14 cellular contexts compared by ENCODE assay signal in the genomic region with DNA sequence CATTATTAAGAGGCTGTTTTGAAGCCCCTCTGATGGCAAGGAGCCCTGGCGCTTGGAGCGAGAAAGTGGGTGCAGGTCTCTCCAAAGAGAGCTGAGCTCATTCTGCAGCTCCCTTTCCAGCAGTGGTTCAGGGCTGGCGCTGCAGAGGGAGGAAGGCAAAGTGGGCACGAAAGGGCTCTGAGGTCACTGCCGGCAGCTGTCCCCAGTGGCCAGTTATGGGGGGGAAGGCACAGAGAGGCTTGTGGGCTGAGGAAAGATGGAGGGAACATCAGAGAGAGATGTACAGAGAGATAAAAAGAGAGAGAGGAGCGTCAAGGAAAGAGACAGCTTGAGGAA.
DNase-seq lines count a peak whose midpoint lies in the region; ATAC-seq and TF ChIP-seq lines count a peak whose summit lies in the region.
"Had no signal": no experiment of that assay in that cellular context is flagged by ENCODE, and none has a peak within 500 bp of the region (broad histone marks: within the 10 kb centered on the region; RNA-seq: fewer than 3 reads in every experiment).

No MANE protein-coding gene starts in this region.

- H3K14ac ChIP-seq in mesenchymal stem cell (ENCODE audit: low read length in 2 of 2) = no peak overlapping the region

- H2BK120ac ChIP-seq in mesenchymal stem cell (ENCODE audit: low read depth, low read length) = no peak overlapping the region

- no peak overlapping the region for H3K23ac ChIP-seq in mesenchymal stem cell (ENCODE audit: low read length in 2 of 2)

- no peak overlapping the region for H3K4ac ChIP-seq in mesenchymal stem cell (ENCODE audit: low read depth in 1 of 2, low read length in 2 of 2)

- no peak overlapping the region for H2BK5ac ChIP-seq in mesenchymal stem cell (ENCODE audit: low read depth, low read length, poor library complexity, severe bottlenecking)

- H3K9ac ChIP-seq in mesenchymal stem cell (ENCODE audit: low read length) = peak overlapping the region; percentile 76
- H3K9ac ChIP-seq: BLaER1 had no signal

- peak overlapping the region; percentile 60 for H3K4me3 ChIP-seq in left ventricle myocardium inferior
- H3K4me3 ChIP-seq in mesenchymal stem cell (ENCODE audit: insufficient read depth in 1 of 2, low read depth in 1 of 2, low read length in 2 of 2) = peak overlapping the region in 1 of 2 experiments; percentile 86
- H3K4me3 ChIP-seq: BLaER1 had no signal

- H2BK15ac ChIP-seq in mesenchymal stem cell (ENCODE audit: low read depth, poor library complexity, severe bottlenecking) = no peak overlapping the region

- POLR2A ChIA-PET in WTC11 (lab: Charles Lee) = no interaction called here

- H3K9me3 ChIP-seq in left ventricle myocardium inferior (replicated peaks) (no peaks in the 10 kb centered on the region), mesenchymal stem cell (ENCODE audit: control insufficient read depth, low read length) (peaks cover 2% of the 10 kb centered on the region)

- H3K4me1 Mint-ChIP-seq in WTC11 = peaks cover 34% of the 10 kb centered on the region

- DNase-seq in left ventricle myocardium inferior (no peak), left ventricle myocardium superior (no peak), WTC11 (ENCODE audit: low spot score) (peak; percentile 21), mesenchymal stem cell (no peak), NOMO-1 treated with dmso at 0.1 percent for 144 hours (lab: John Stamatoyannopoulos, UW; ENCODE audit: unreplicated experiment) (no peak), GM13977 (ENCODE audit: low spot score) (no peak), MV-4-11 (lab: John Stamatoyannopoulos, UW) (no peak)
- DNase-seq: activated CD4-positive, alpha-beta memory T cell treated with anti-CD3 and anti-CD28 coated beads for 36 hours; amniotic stem cell; DMS53; NCI-H2029 treated with DMSO at 0.1 percent for 48 hours; stimulated activated naive CD8-positive, alpha-beta T cell treated with anti-CD3 and anti-CD28 coated beads, Interleukin-15, Interleukin-2, amounts not matched to agents 100 U/mL and 50 U/mL, for 24 hours had no signal

- H3K9me3 Mint-ChIP-seq in WTC11 = peaks cover 9% of the 10 kb centered on the region
- H3K9me3 Mint-ChIP-seq: activated CD4-positive, alpha-beta memory T cell treated with anti-CD3 and anti-CD28 coated beads for 36 hours had no signal

- no peak overlapping the region for H3K27ac ChIP-seq in left ventricle myocardium inferior (replicated peaks)
- no peak overlapping the region for H3K27ac ChIP-seq in mesenchymal stem cell (ENCODE audit: low read length, poor library complexity, severe bottlenecking)
- H3K27ac ChIP-seq: BLaER1 had no signal

- no peak overlapping the region for H2AFZ ChIP-seq in mesenchymal stem cell (ENCODE audit: low read depth, low read length)

- no peak overlapping the region for H3K27ac Mint-ChIP-seq in WTC11
- H3K27ac Mint-ChIP-seq: activated CD4-positive, alpha-beta memory T cell treated with anti-CD3 and anti-CD28 coated beads for 36 hours had no signal

- peaks cover 92% of the 10 kb centered on the region for H3K27me3 ChIP-seq in left ventricle myocardium inferior (ENCODE audit: low read depth)
- peaks cover 45 to 71% of the 10 kb centered on the region in 2 experiments for H3K27me3 ChIP-seq in mesenchymal stem cell (ENCODE audit: control insufficient read depth in 1 of 2, insufficient read depth in 1 of 2, low read length in 2 of 2)

- no peak overlapping the region for H2AK5ac ChIP-seq in mesenchymal stem cell (ENCODE audit: low read length, severe bottlenecking)

- no peak overlapping the region for H3K4me2 ChIP-seq in mesenchymal stem cell (ENCODE audit: low read length, poor library complexity, severe bottlenecking)
- H3K4me2 ChIP-seq: BLaER1 had no signal

- intact Hi-C loops in left ventricle myocardium inferior (cut with micrococcal nuclease) = no loop called here
- intact Hi-C loops in left ventricle myocardium superior (cut with micrococcal nuclease) = no loop called here

- CTCF ChIA-PET in WTC11 (lab: Charles Lee) = interaction anchor here (0.9 to 3.2 kb wide), 7 partner anchors 27 to 515 kb away, joined by 5 to 25 read pairs (median 12); partner anchors contain the start of gene RBM19

- no peak for TF ChIP-seq CTCF in left ventricle myocardium inferior (IDR thresholded peaks at IDR 0.05; ENCODE audit: borderline replicate concordance)
- TF ChIP-seq CTCF in WTC11 (IDR thresholded peaks at IDR 0.05) = no peak
- no peak for TF ChIP-seq CTCF in GM13977 (IDR thresholded peaks at IDR 0.05; ENCODE audit: extremely low read depth, insufficient read depth, missing control alignments)

- peaks cover 17% of the 10 kb centered on the region for H3K4me1 ChIP-seq in left ventricle myocardium inferior
- H3K4me1 ChIP-seq in mesenchymal stem cell (ENCODE audit: control insufficient read depth, insufficient read depth, low read depth, low read length) = peaks cover 2% of the 10 kb centered on the region

- no peaks in the 10 kb centered on the region for H3K79me1 ChIP-seq in mesenchymal stem cell (replicated peaks; ENCODE audit: low read length, poor library complexity, severe bottlenecking)

- ATAC-seq in left ventricle myocardium superior (no peak), WTC11 (no peak; the same call in none of the 2 replicates), HG03139 (IDR thresholded peaks at IDR 0.05; ENCODE audit: unreplicated experiment) (no peak)
- ATAC-seq: stimulated activated naive CD8-positive, alpha-beta T cell treated with anti-CD3 and anti-CD28 coated beads, Interleukin-15, Interleukin-2, amounts not matched to agents 100 U/mL and 50 U/mL, for 24 hours had no signal

- H3K36me3 ChIP-seq in left ventricle myocardium inferior = no peaks in the 10 kb centered on the region
- no peaks in the 10 kb centered on the region for H3K36me3 ChIP-seq in mesenchymal stem cell (ENCODE audit: control insufficient read depth in 1 of 2, insufficient read depth in 2 of 2, low read depth in 1 of 2, low read length in 2 of 2)
- H3K36me3 ChIP-seq: BLaER1 had no signal

- in situ Hi-C loops in GM13977 (cut with MboI; ENCODE audit: low pct_unique_long_range_greater_than_20kb, low sequenced_read_pairs, unreplicated experiment) = no loop called here

- H4K8ac ChIP-seq in mesenchymal stem cell (ENCODE audit: low read length) = no peak overlapping the region

- H3K36me3 Mint-ChIP-seq in WTC11 = peaks cover 1% of the 10 kb centered on the region; the same call in 1 of the 2 replicates
- H3K36me3 Mint-ChIP-seq: activated CD4-positive, alpha-beta memory T cell treated with anti-CD3 and anti-CD28 coated beads for 36 hours had no signal

- H2BK12ac ChIP-seq in mesenchymal stem cell (ENCODE audit: low read length in 2 of 2) = no peak overlapping the region

- WGBS in mesenchymal stem cell = 20% methylated on average over 6 of the region's 6 CpGs

- peaks cover 82% of the 10 kb centered on the region for H3K27me3 Mint-ChIP-seq in WTC11 (ENCODE audit: low read depth)

- no peak overlapping the region for H4K91ac ChIP-seq in mesenchymal stem cell (ENCODE audit: low read length)

- no peak overlapping the region for H3K18ac ChIP-seq in mesenchymal stem cell (ENCODE audit: low read depth in 1 of 2, low read length in 2 of 2)

- peak overlapping the region; percentile 82 for H3K4me3 Mint-ChIP-seq in WTC11
- H3K4me3 Mint-ChIP-seq: activated CD4-positive, alpha-beta memory T cell treated with anti-CD3 and anti-CD28 coated beads for 36 hours had no signal

TF ChIP-seq in WTC11, 78 proteins besides CTCF, POLR2A, EP300 and RAD21 (continues in another document):
- TF ChIP-seq HMGA2 (CRISPR knock-in tag; IDR thresholded peaks at IDR 0.05) = no peak
- TF ChIP-seq ATF1 (CRISPR knock-in tag; IDR thresholded peaks at IDR 0.05) = no peak
- TF ChIP-seq, protein P1, sequence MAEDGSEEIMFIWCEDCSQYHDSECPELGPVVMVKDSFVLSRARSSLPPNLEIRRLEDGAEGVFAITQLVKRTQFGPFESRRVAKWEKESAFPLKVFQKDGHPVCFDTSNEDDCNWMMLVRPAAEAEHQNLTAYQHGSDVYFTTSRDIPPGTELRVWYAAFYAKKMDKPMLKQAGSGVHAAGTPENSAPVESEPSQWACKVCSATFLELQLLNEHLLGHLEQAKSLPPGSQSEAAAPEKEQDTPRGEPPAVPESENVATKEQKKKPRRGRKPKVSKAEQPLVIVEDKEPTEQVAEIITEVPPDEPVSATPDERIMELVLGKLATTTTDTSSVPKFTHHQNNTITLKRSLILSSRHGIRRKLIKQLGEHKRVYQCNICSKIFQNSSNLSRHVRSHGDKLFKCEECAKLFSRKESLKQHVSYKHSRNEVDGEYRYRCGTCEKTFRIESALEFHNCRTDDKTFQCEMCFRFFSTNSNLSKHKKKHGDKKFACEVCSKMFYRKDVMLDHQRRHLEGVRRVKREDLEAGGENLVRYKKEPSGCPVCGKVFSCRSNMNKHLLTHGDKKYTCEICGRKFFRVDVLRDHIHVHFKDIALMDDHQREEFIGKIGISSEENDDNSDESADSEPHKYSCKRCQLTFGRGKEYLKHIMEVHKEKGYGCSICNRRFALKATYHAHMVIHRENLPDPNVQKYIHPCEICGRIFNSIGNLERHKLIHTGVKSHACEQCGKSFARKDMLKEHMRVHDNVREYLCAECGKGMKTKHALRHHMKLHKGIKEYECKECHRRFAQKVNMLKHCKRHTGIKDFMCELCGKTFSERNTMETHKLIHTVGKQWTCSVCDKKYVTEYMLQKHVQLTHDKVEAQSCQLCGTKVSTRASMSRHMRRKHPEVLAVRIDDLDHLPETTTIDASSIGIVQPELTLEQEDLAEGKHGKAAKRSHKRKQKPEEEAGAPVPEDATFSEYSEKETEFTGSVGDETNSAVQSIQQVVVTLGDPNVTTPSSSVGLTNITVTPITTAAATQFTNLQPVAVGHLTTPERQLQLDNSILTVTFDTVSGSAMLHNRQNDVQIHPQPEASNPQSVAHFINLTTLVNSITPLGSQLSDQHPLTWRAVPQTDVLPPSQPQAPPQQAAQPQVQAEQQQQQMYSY (CRISPR knock-in tag; IDR thresholded peaks at IDR 0.05) = no peak
- TF ChIP-seq, protein P2, sequence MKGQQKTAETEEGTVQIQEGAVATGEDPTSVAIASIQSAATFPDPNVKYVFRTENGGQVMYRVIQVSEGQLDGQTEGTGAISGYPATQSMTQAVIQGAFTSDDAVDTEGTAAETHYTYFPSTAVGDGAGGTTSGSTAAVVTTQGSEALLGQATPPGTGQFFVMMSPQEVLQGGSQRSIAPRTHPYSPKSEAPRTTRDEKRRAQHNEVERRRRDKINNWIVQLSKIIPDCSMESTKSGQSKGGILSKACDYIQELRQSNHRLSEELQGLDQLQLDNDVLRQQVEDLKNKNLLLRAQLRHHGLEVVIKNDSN (CRISPR knock-in tag; IDR thresholded peaks at IDR 0.05) = no peak
- no peak for TF ChIP-seq ZMAT4 (CRISPR knock-in tag; IDR thresholded peaks at IDR 0.05)
